8 cellular contexts compared by ENCODE assay signal in the genomic region with DNA sequence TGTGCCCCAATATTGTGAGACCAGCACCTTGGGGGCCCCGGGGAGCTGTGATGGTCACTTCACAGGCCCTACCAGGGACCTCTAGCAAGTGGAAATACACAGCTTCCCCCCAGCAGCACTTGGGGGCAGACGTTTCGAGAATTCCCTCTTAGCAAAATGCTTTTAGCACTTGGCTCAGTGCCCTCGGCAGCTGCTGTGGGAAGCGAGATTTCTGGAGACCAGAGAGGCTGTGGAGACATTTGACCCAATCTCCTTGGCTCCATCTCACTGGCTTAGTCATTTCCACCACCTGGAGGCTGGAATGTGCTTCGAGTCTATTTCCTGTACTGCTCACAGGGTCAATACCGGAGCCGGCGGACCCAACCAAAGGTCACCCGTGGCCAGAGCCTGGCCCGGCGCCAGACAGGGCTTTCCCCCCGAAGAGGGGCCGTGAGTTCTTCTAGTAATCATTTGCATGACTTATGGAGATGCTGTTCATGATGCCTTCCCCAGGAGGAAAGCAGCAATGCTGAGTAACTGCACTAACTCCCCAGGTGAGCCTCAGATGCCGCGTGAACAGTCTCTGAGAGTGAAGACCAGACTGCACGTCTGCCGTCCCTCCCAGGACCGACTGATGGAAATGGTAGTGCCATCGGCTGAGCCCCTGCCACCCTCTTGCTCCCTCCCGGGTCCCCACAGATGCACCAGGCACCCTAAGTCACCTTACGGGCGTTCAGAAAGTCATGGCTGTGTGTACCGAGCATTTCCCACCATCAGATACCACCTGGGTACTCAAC. TPM values are rescaled to one million over a fixed set of nuclear protein-coding genes. Genes with fewer than 3 reads are reported as not detected.
A peak's percentile ranks its signal among the peaks of the same experiment; 100 is the strongest.
DNase-seq lines count a peak whose midpoint lies in the region; ATAC-seq and TF ChIP-seq lines count a peak whose summit lies in the region.

No MANE protein-coding gene starts in this region.

- H3K9me3 ChIP-seq in colonic mucosa = no peaks in the 10 kb centered on the region
- H3K9me3 ChIP-seq in lung (ENCODE audit: control insufficient read depth in 2 of 2, insufficient read depth in 1 of 2, low read length in 1 of 2) = no peaks in the 10 kb centered on the region

- H3K27me3 ChIP-seq in colonic mucosa (no peaks in the 10 kb centered on the region), lung (ENCODE audit: control insufficient read depth, insufficient read depth) (no peaks in the 10 kb centered on the region)

- TF ChIP-seq CTCF in colonic mucosa (IDR thresholded peaks at IDR 0.05) (no peak), lung (IDR thresholded peaks at IDR 0.05; ENCODE audit: control extremely low read depth, extremely low read depth) (no peak)

- H3K27ac Mint-ChIP-seq in effector memory CD8-positive, alpha-beta T cell = no peak overlapping the region

- peaks cover 0 to 7% of the 10 kb centered on the region in 2 donors for H3K4me1 Mint-ChIP-seq in effector memory CD8-positive, alpha-beta T cell (ENCODE audit: low read depth in 2 of 2)

- peak; percentile 63 for DNase-seq in Ammon's horn (ENCODE audit: low spot score)
- DNase-seq in NCI-H1694 treated with DMSO at 0.1 percent for 48 hours (lab: John Stamatoyannopoulos, UW) = peak; percentile 40
- peak; percentile 51 for DNase-seq in colonic mucosa
- DNase-seq in lung (ENCODE audit: low spot score) = peak; percentile 58
- no peak for DNase-seq in effector memory CD8-positive, alpha-beta T cell
- DNase-seq in stimulated activated CD4-positive, alpha-beta T cell treated with anti-CD3 and anti-CD28 coated beads, Interleukin-2, amount 100 ng/mL, for 48 hours = no peak

- H3K4me3 Mint-ChIP-seq in effector memory CD8-positive, alpha-beta T cell = no peak overlapping the region

- H3K9ac ChIP-seq in colonic mucosa (ENCODE audit: low read depth in 2 of 2, low read length in 2 of 2) = no peak overlapping the region

- H3K4me1 ChIP-seq in colonic mucosa (no peaks in the 10 kb centered on the region), lung (ENCODE audit: control insufficient read depth in 2 of 2, insufficient read depth in 2 of 2, low read length in 2 of 2) (peaks cover 0 to 4% of the 10 kb centered on the region in 2 donors)

- H3K9me3 Mint-ChIP-seq in effector memory CD8-positive, alpha-beta T cell = no peaks in the 10 kb centered on the region

- no peaks in the 10 kb centered on the region for H3K36me3 Mint-ChIP-seq in effector memory CD8-positive, alpha-beta T cell (ENCODE audit: insufficient read depth)

- H3K36me3 ChIP-seq in colonic mucosa = no peaks in the 10 kb centered on the region
- no peaks in the 10 kb centered on the region for H3K36me3 ChIP-seq in lung (ENCODE audit: control insufficient read depth in 2 of 2, insufficient read depth in 2 of 2, low read length in 2 of 2)

- peak overlapping the region; percentile 39 for H3K27ac ChIP-seq in colonic mucosa
- peak overlapping the region; percentile 7 to 59 for H3K27ac ChIP-seq in lung (ENCODE audit: low read depth in 1 of 2, low read length in 1 of 2)

- intact Hi-C loops in colonic mucosa (cut with DNase I) = no loop called here

- 54 to 64% methylated on average over 24 of the region's 24 CpGs for whole genome bisulfite sequencing in lung, 2 donors

- ATAC-seq in lung (ENCODE audit: insufficient read depth, low FRiP score) (no peak), GM21737 (IDR thresholded peaks at IDR 0.05; ENCODE audit: unreplicated experiment) (no peak), HG02981 (IDR thresholded peaks at IDR 0.05; ENCODE audit: unreplicated experiment) (no peak)
- no peak for ATAC-seq in effector memory CD8-positive, alpha-beta T cell (replicated peaks)

- H3K4me3 ChIP-seq in colonic mucosa (no peak overlapping the region), lung (no peak overlapping the region)

- peaks cover 50 to 65% of the 10 kb centered on the region in 2 donors for H3K27me3 Mint-ChIP-seq in effector memory CD8-positive, alpha-beta T cell

RNA-seq across cellular contexts. Expression of a gene that starts 4.4 kb away (rescaled TPM):
- 10 to 100 TPM; 13.3 to 16.1 TPM for total RNA-seq in colonic mucosa
- total RNA-seq in lung = 10 to 100 TPM; 17.4 to 19.5 TPM
- 1 to 10 TPM; 7.0 to 7.1 TPM for polyA plus RNA-seq in lung

RNA-seq across cellular contexts. Expression of a gene that starts 52.0 kb away (rescaled TPM):
- total RNA-seq in colonic mucosa (10 to 100 TPM; 10.2 to 15.1 TPM), lung (10 to 100 TPM; 10.6 to 15.4 TPM)
- polyA plus RNA-seq in lung = 1 to 10 TPM; 3.2 to 4.5 TPM

Comparison
In these comparisons a context has a peak if more than half of its experiments do, and no peak if none do; other contexts are left out.
1. DNase-seq: peak in Ammon's horn (single experiment), NCI-H1694 treated with DMSO at 0.1 percent for 48 hours (single experiment), colonic mucosa (single experiment) and lung (single experiment); none in effector memory CD8-positive, alpha-beta T cell (0 of 3) and stimulated activated CD4-positive, alpha-beta T cell treated with anti-CD3 and anti-CD28 coated beads, Interleukin-2, amount 100 ng/mL, for 48 hours (0 of 2).